In the genomic region with DNA sequence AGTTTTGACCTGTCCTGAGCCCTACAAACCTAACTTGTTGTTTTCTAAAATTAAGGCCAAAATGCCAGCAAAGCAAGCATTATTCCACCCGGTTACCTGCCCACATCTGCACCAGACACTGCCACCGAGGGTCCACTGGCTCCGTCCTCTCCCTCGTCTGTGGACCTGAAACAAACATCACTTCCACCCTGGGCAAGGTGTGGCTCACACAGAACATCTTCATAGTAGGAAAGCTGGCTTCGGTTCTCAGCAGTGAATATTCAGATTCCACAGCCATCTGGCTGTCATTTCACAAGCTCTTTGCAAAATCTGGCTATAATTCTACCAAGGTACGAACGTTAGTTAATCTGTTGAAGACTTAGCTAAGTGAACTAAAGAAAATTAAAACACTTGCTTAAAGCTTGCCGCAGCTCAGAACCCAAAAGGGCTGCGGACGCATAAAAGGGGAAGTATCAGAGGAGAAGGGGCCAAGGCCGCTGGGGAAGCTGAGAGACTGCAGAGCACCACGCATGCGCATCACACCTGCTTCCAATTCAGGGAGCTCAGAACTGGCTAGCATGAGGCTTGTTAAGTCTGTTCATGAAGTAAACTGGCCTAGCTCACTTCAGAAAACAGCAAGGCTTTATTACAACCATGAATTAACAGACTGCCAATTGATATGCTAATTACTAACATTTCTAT, we compare ENCODE assay signal across 10 cellular contexts. TPM values are rescaled to one million over a fixed set of nuclear protein-coding genes. Genes with fewer than 3 reads are reported as not detected.
DNase-seq lines count a peak whose midpoint lies in the region; ATAC-seq, FAIRE-seq and TF ChIP-seq lines count a peak whose summit lies in the region.
"Had no signal": no experiment of that assay in that cellular context is flagged by ENCODE, and none has a peak within 500 bp of the region (broad histone marks: within the 10 kb centered on the region; RNA-seq: fewer than 3 reads in every experiment).

No MANE protein-coding gene starts in this region.

- no peaks in the 10 kb centered on the region for H3K9me2 ChIP-seq in SK-N-SH

- H3K79me2 ChIP-seq in OCI-LY3 (ENCODE audit: low read length): no peaks in the 10 kb centered on the region
- no peaks in the 10 kb centered on the region for H3K79me2 ChIP-seq in SK-N-SH (ENCODE audit: insufficient read depth)

- no peak for TF ChIP-seq RAD21 in SK-N-SH (IDR thresholded peaks at IDR 0.05; ENCODE audit: low read length)

- H3K4me2 ChIP-seq in OCI-LY3 (ENCODE audit: low read length) (peak overlapping the region; percentile 71), SK-N-SH (no peak overlapping the region)

- H3K4me1 ChIP-seq in OCI-LY3 (ENCODE audit: low read length): peaks cover 8% of the 10 kb centered on the region
- H3K4me1 ChIP-seq in SK-N-SH (ENCODE audit: control insufficient read depth in 1 of 2, insufficient read depth in 2 of 2, low read depth in 1 of 2, low read length in 1 of 2): no peaks in the 10 kb centered on the region; a peak in 1 of 4 replicates
- H3K4me1 ChIP-seq: right atrium auricular region had no signal

- TF ChIP-seq EP300 in SK-N-SH (IDR thresholded peaks at IDR 0.05; ENCODE audit: borderline replicate concordance in 1 of 2, low read depth in 1 of 2, low read length in 1 of 2): no peak

- peaks cover 7% of the 10 kb centered on the region; the same call in 1 of the 2 replicates for H3K9me3 ChIP-seq in OCI-LY3 (ENCODE audit: insufficient read depth, low read length)
- no peaks in the 10 kb centered on the region for H3K9me3 ChIP-seq in SK-N-SH
- H3K9me3 ChIP-seq: right atrium auricular region had no signal

- H3K27ac ChIP-seq in OCI-LY3 (ENCODE audit: low read length) (no peak overlapping the region), SK-N-SH (ENCODE audit: low read depth in 2 of 2, low read length in 1 of 2) (no peak overlapping the region)
- H3K27ac ChIP-seq: right atrium auricular region had no signal

- peak; percentile 59 for FAIRE-seq in GM18507 (lab: Jason Lieb, UNC)

- POLR2A ChIA-PET in SK-N-SH (lab: Yijun Ruan, JAX): interaction anchor here (0.9 kb wide), 1 partner anchor 11 kb away, joined by 3 read pairs; no protein-coding TSS in a partner anchor

- H3K36me3 ChIP-seq in OCI-LY3 (replicated peaks; ENCODE audit: low read depth, low read length) (no peaks in the 10 kb centered on the region), SK-N-SH (replicated peaks in 1 of 2; ENCODE audit: control insufficient read depth in 1 of 2, insufficient read depth in 2 of 2, low read length in 1 of 2) (no peaks in the 10 kb centered on the region)
- H3K36me3 ChIP-seq: right atrium auricular region had no signal

- H3K27me3 ChIP-seq in OCI-LY3 (ENCODE audit: low read depth, low read length) (no peaks in the 10 kb centered on the region), SK-N-SH (ENCODE audit: insufficient read depth) (no peaks in the 10 kb centered on the region)
- H3K27me3 ChIP-seq: right atrium auricular region had no signal

- peak; percentile 79 for ATAC-seq in GM21723 (IDR thresholded peaks at IDR 0.05; ENCODE audit: unreplicated experiment)

- H4K20me1 ChIP-seq in OCI-LY3 (ENCODE audit: insufficient read depth, low read length) (no peaks in the 10 kb centered on the region), SK-N-SH (ENCODE audit: insufficient read depth) (no peaks in the 10 kb centered on the region)

- DNase-seq in GM18507 (ENCODE audit: extremely low spot score, insufficient read length, low read depth) (peak; percentile 43), inferior parietal cortex (ENCODE audit: extremely low spot score) (peak; percentile 59), SK-N-DZ (ENCODE audit: low spot score) (no peak), SK-N-SH (no peak), glomerular visceral epithelial cell (ENCODE audit: extremely low spot score) (no peak), NCI-H774 (lab: John Stamatoyannopoulos, UW) (no peak)
- DNase-seq: NCI-H2029 treated with DMSO at 0.1 percent for 48 hours had no signal

- no peak for TF ChIP-seq CTCF in OCI-LY3 (IDR thresholded peaks at IDR 0.05; ENCODE audit: low read depth, low read length)
- TF ChIP-seq CTCF in SK-N-SH (IDR thresholded peaks at IDR 0.05): no peak

- H2AFZ ChIP-seq in OCI-LY3 (ENCODE audit: low read depth, low read length): peak overlapping the region; percentile 83
- H2AFZ ChIP-seq in SK-N-SH (ENCODE audit: low read depth): no peak overlapping the region

- peak overlapping the region; percentile 39 for H3K4me3 ChIP-seq in OCI-LY3 (ENCODE audit: low read length)
- H3K4me3 ChIP-seq in SK-N-SH (ENCODE audit: low read depth in 2 of 2, low read length in 1 of 2): no peak overlapping the region
- H3K4me3 ChIP-seq: right atrium auricular region had no signal

- CTCF ChIA-PET in SK-N-SH (lab: Yijun Ruan, JAX): interaction anchor here (0.9 to 3.1 kb wide), 3 partner anchors 11 to 16 kb away, joined by 3 to 15 read pairs (median 3); no protein-coding TSS in a partner anchor

- 52% methylated on average over 13 of the region's 13 CpGs for WGBS in SK-N-SH (ENCODE audit: low lambda C conversion rate)

- H3F3A ChIP-seq in SK-N-SH (replicated peaks; ENCODE audit: insufficient read depth): no peaks in the 10 kb centered on the region

- peak overlapping the region; percentile 24; the same call in 1 of the 2 replicates for H3K9ac ChIP-seq in OCI-LY3 (ENCODE audit: low read length)
- no peak overlapping the region for H3K9ac ChIP-seq in SK-N-SH

TF ChIP-seq in SK-N-SH, 30 proteins besides CTCF, POLR2A, EP300 and RAD21 (continues in another document):
- TF ChIP-seq EZH2phosphoT487 (IDR thresholded peaks at IDR 0.05; ENCODE audit: borderline replicate concordance, low read depth) (no peak), MEF2A (IDR thresholded peaks at IDR 0.05; ENCODE audit: borderline replicate concordance, low read depth) (no peak), SIN3A (IDR thresholded peaks at IDR 0.05; ENCODE audit: borderline replicate concordance, low read depth, low read length) (no peak), RCOR1 (IDR thresholded peaks at IDR 0.05; ENCODE audit: low read length) (no peak), FOXJ3 (CRISPR knock-in tag; IDR thresholded peaks at IDR 0.05) (no peak), FOXM1 (IDR thresholded peaks at IDR 0.05; ENCODE audit: low read depth) (no peak), TCF12 (IDR thresholded peaks at IDR 0.05) (no peak), RFX5 (IDR thresholded peaks at IDR 0.05; ENCODE audit: low read length) (no peak), CHD2 (IDR thresholded peaks at IDR 0.05; ENCODE audit: low read length, partially characterized antibody) (no peak), MXI1 (IDR thresholded peaks at IDR 0.05; ENCODE audit: low read depth, low read length) (no peak)
- TF ChIP-seq, protein P1, sequence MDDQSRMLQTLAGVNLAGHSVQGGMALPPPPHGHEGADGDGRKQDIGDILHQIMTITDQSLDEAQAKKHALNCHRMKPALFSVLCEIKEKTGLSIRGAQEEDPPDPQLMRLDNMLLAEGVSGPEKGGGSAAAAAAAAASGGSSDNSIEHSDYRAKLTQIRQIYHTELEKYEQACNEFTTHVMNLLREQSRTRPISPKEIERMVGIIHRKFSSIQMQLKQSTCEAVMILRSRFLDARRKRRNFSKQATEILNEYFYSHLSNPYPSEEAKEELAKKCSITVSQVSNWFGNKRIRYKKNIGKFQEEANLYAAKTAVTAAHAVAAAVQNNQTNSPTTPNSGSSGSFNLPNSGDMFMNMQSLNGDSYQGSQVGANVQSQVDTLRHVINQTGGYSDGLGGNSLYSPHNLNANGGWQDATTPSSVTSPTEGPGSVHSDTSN (IDR thresholded peaks at IDR 0.05): no peak
- TF ChIP-seq, protein P2, sequence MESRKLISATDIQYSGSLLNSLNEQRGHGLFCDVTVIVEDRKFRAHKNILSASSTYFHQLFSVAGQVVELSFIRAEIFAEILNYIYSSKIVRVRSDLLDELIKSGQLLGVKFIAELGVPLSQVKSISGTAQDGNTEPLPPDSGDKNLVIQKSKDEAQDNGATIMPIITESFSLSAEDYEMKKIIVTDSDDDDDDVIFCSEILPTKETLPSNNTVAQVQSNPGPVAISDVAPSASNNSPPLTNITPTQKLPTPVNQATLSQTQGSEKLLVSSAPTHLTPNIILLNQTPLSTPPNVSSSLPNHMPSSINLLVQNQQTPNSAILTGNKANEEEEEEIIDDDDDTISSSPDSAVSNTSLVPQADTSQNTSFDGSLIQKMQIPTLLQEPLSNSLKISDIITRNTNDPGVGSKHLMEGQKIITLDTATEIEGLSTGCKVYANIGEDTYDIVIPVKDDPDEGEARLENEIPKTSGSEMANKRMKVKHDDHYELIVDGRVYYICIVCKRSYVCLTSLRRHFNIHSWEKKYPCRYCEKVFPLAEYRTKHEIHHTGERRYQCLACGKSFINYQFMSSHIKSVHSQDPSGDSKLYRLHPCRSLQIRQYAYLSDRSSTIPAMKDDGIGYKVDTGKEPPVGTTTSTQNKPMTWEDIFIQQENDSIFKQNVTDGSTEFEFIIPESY (IDR thresholded peaks at IDR 0.05; ENCODE audit: borderline replicate concordance, low read depth): no peak
- TF ChIP-seq, protein P3, sequence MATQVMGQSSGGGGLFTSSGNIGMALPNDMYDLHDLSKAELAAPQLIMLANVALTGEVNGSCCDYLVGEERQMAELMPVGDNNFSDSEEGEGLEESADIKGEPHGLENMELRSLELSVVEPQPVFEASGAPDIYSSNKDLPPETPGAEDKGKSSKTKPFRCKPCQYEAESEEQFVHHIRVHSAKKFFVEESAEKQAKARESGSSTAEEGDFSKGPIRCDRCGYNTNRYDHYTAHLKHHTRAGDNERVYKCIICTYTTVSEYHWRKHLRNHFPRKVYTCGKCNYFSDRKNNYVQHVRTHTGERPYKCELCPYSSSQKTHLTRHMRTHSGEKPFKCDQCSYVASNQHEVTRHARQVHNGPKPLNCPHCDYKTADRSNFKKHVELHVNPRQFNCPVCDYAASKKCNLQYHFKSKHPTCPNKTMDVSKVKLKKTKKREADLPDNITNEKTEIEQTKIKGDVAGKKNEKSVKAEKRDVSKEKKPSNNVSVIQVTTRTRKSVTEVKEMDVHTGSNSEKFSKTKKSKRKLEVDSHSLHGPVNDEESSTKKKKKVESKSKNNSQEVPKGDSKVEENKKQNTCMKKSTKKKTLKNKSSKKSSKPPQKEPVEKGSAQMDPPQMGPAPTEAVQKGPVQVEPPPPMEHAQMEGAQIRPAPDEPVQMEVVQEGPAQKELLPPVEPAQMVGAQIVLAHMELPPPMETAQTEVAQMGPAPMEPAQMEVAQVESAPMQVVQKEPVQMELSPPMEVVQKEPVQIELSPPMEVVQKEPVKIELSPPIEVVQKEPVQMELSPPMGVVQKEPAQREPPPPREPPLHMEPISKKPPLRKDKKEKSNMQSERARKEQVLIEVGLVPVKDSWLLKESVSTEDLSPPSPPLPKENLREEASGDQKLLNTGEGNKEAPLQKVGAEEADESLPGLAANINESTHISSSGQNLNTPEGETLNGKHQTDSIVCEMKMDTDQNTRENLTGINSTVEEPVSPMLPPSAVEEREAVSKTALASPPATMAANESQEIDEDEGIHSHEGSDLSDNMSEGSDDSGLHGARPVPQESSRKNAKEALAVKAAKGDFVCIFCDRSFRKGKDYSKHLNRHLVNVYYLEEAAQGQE (IDR thresholded peaks at IDR 0.05; ENCODE audit: low read depth, low read length): no peak

RNA-seq across cellular contexts. Expression of gene PTPRN2, which starts 46.2 kb away (rescaled TPM):
- polyA plus RNA-seq in SK-N-DZ (2014; cell fraction: cytosol; rRNA removed): 14.0 and 19.0 TPM in 2 replicates
- 7.1 and 9.5 TPM in 2 replicates for polyA plus RNA-seq in SK-N-DZ (2014; cell fraction: nucleus; rRNA removed)
- polyA plus RNA-seq in SK-N-SH (2012; rRNA removed): 3.9 and 4.0 TPM in 2 replicates
- polyA plus RNA-seq in SK-N-SH (2012; cell fraction: cytosol; rRNA removed): 3.0 and 4.1 TPM in 2 replicates
- 4.5 and 5.5 TPM in 2 replicates for polyA plus RNA-seq in SK-N-SH (2012; cell fraction: nucleus; rRNA removed)

Comparison
In these comparisons a context has a peak if more than half of its experiments do, and no peak if none do; other contexts are left out.
1. DNase-seq: peak in GM18507 (single experiment) and inferior parietal cortex (single experiment); none in SK-N-DZ (single experiment), SK-N-SH (single experiment), glomerular visceral epithelial cell (single experiment) and NCI-H774 (single experiment).